Comparison of ENCODE assay signal across 13 cellular contexts in the genomic region with DNA sequence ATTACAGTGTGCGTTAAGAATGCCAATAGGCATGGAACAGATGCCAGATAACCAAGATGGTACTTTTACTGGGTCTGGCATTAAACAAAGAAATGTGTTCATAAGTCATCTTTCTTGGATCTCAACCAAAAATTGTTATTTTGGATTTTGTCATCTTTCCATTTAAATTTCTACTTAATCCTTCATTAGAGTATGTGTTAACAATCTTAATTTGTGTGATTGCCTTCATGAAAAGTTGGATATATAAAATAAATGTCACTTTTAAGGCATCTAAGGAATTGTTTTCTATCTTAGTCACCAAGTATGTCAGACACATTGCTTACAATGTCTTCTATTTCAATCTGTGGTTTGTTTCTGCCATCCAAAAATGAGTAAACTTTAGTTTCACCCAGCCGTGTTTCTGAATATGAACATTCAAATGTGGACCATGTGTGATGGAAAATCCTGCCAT.
DNase-seq lines count a peak whose midpoint lies in the region; ATAC-seq, FAIRE-seq and TF ChIP-seq lines count a peak whose summit lies in the region.
"Had no signal": no experiment of that assay in that cellular context is flagged by ENCODE, and none has a peak within 500 bp of the region (broad histone marks: within the 10 kb centered on the region; RNA-seq: fewer than 3 reads in every experiment).

No MANE protein-coding gene starts in this region.

- dilution Hi-C loops in mammary epithelial cell (cut with HindIII; ENCODE audit: low sequenced_read_pairs), result no loop called here

- no peak overlapping the region for H3K4me3 ChIP-seq in mammary epithelial cell (replicated peaks in 1 of 3; ENCODE audit: insufficient read depth in 1 of 3, low read depth in 2 of 3, low read length in 3 of 3)
- H3K4me3 ChIP-seq in brain microvascular endothelial cell (ENCODE audit: low read depth, low read length), result no peak overlapping the region
- no peak overlapping the region for H3K4me3 ChIP-seq in gastrocnemius medialis
- H3K4me3 ChIP-seq: spleen had no signal

- no peak overlapping the region for H3K9ac ChIP-seq in mammary epithelial cell (ENCODE audit: insufficient read depth, low read length)

- H3K36me3 Mint-ChIP-seq in MCF 10A (ENCODE audit: insufficient read depth, unreplicated experiment), result peaks cover 6% of the 10 kb centered on the region
- H3K36me3 Mint-ChIP-seq: activated CD4-positive, alpha-beta memory T cell treated with anti-CD3 and anti-CD28 coated beads for 36 hours; stimulated activated memory B cell treated with anti-CD40 and anti-IgM and Interleukin-4, amounts not matched to agents 10 μg/mL and 1 μg/mL and 100 μg/mL, for 72 hours had no signal

- POLR2A ChIA-PET in MCF 10A (lab: Yijun Ruan, JAX), result interaction anchor here (0.7 kb wide), 1 partner anchor 283 kb away, joined by 3 read pairs; no protein-coding TSS in a partner anchor

- FAIRE-seq in urothelium cell line (lab: Jason Lieb, UNC), result peak; percentile 73
- FAIRE-seq: A204.1 had no signal

- intact Hi-C loops in mammary epithelial cell (cut with micrococcal nuclease) (loop anchor here (2.0 kb wide), 4 partner anchors 46 to 248 kb away; no protein-coding TSS in a partner anchor), MCF 10A (cut with micrococcal nuclease) (loop anchor here (2.0 kb wide), 3 partner anchors 70 to 420 kb away; no protein-coding TSS in a partner anchor), gastrocnemius medialis (cut with DNase I; ENCODE audit: low total_unique reads) (loop anchor here (2.0 kb wide), 2 partner anchors 48 to 902 kb away; no protein-coding TSS in a partner anchor)

- TF ChIP-seq CTCF in mammary epithelial cell (conservative IDR thresholded peaks at IDR 0.05 in 1 of 2, IDR thresholded peaks at IDR 0.05 in 1 of 2; ENCODE audit: extremely low read depth in 1 of 2, insufficient read depth in 1 of 2, low read depth in 1 of 2, low read length in 2 of 2) (no peak), MCF 10A (IDR thresholded peaks at IDR 0.05; ENCODE audit: unreplicated experiment) (no peak), brain microvascular endothelial cell (IDR thresholded peaks at IDR 0.05; ENCODE audit: low read depth, low read length, missing control alignments) (no peak), gastrocnemius medialis (IDR thresholded peaks at IDR 0.05 in 4 of 5, conservative IDR thresholded peaks at IDR 0.05 in 1 of 5) (no peak)

- H3K27me3 ChIP-seq in mammary epithelial cell (ENCODE audit: insufficient read depth, low read length) (no peaks in the 10 kb centered on the region), brain microvascular endothelial cell (replicated peaks) (no peaks in the 10 kb centered on the region), gastrocnemius medialis (no peaks in the 10 kb centered on the region)

- H2AFZ ChIP-seq in mammary epithelial cell (ENCODE audit: low read depth, low read length), result no peak overlapping the region

- H3K36me3 ChIP-seq in mammary epithelial cell (ENCODE audit: insufficient read depth, low read length) (no peaks in the 10 kb centered on the region), brain microvascular endothelial cell (replicated peaks) (no peaks in the 10 kb centered on the region), gastrocnemius medialis (no peaks in the 10 kb centered on the region)
- H3K36me3 ChIP-seq: spleen had no signal

- no peaks in the 10 kb centered on the region for H3K79me2 ChIP-seq in mammary epithelial cell (ENCODE audit: insufficient read depth, low read length)

- peaks cover 39% of the 10 kb centered on the region for H3K4me1 Mint-ChIP-seq in MCF 10A (ENCODE audit: insufficient read depth, unreplicated experiment)
- H3K4me1 Mint-ChIP-seq: stimulated activated memory B cell treated with anti-CD40 and anti-IgM and Interleukin-4, amounts not matched to agents 10 μg/mL and 1 μg/mL and 100 μg/mL, for 72 hours had no signal

- DNase-seq in mammary epithelial cell (peak; percentile 78), MCF 10A (ENCODE audit: unreplicated experiment) (no peak), brain microvascular endothelial cell (peak; percentile 58), urothelium cell line (ENCODE audit: low spot score) (no peak), caudate nucleus (lab: John Stamatoyannopoulos, UW) (no peak), gastrocnemius medialis (no peak), HK-2 (ENCODE audit: unreplicated experiment) (no peak)
- DNase-seq: activated CD4-positive, alpha-beta memory T cell treated with anti-CD3 and anti-CD28 coated beads for 36 hours; NCI-H2171; spleen had no signal

- in situ Hi-C loops in mammary epithelial cell (cut with MboI; ENCODE audit: low sequenced_read_pairs in 2 of 2), result loop anchor here in 1 of 2 donors (25.0 kb wide), 1 partner anchor 253 kb away; no protein-coding TSS in a partner anchor
- in situ Hi-C loops in brain microvascular endothelial cell (cut with HindIII; ENCODE audit: low pct_ligation_motif_present, low sequenced_read_pairs), result no loop called here
- in situ Hi-C loops in gastrocnemius medialis (cut with MboI; ENCODE audit: low sequenced_read_pairs in 4 of 4), result loop anchor here in 3 of 4 donors (10.0 to 25.0 kb wide), 2 partner anchors 120 to 328 kb away; no protein-coding TSS in a partner anchor

- H3K9me3 ChIP-seq in mammary epithelial cell (replicated peaks; ENCODE audit: insufficient read depth, low read length) (no peaks in the 10 kb centered on the region), gastrocnemius medialis (no peaks in the 10 kb centered on the region)

- TF ChIP-seq POLR2A in gastrocnemius medialis (IDR thresholded peaks at IDR 0.05), result no peak

- H3K4me1 ChIP-seq in mammary epithelial cell (ENCODE audit: insufficient read depth, low read length), result peaks cover 58% of the 10 kb centered on the region
- peaks cover 20 to 21% of the 10 kb centered on the region in 2 donors for H3K4me1 ChIP-seq in gastrocnemius medialis

- BruUV-seq in mammary epithelial cell (replicated peaks; lab: Mats Ljungman, UMichigan), result no TSS peak
- no TSS peak for BruUV-seq in MCF 10A (replicated peaks; lab: Mats Ljungman, UMichigan)

- no peak overlapping the region for H3K4me3 Mint-ChIP-seq in MCF 10A (ENCODE audit: unreplicated experiment)
- H3K4me3 Mint-ChIP-seq: activated CD4-positive, alpha-beta memory T cell treated with anti-CD3 and anti-CD28 coated beads for 36 hours; stimulated activated memory B cell treated with anti-CD40 and anti-IgM and Interleukin-4, amounts not matched to agents 10 μg/mL and 1 μg/mL and 100 μg/mL, for 72 hours had no signal

- H3K27me3 Mint-ChIP-seq in MCF 10A (ENCODE audit: insufficient read depth, unreplicated experiment), result no peaks in the 10 kb centered on the region
- H3K27me3 Mint-ChIP-seq: stimulated activated memory B cell treated with anti-CD40 and anti-IgM and Interleukin-4, amounts not matched to agents 10 μg/mL and 1 μg/mL and 100 μg/mL, for 72 hours had no signal

- WGBS in mammary epithelial cell (ENCODE audit: low coverage, missing lambda C conversion rate), result 0% methylated on average over 2 of the region's 2 CpGs

- CTCF ChIA-PET in mammary epithelial cell (lab: Charles Lee; ENCODE audit: low non-redundant PET) (interaction anchor here (0.7 kb wide), 1 partner anchor 42 kb away, joined by 5 read pairs; no protein-coding TSS in a partner anchor), MCF 10A (lab: Yijun Ruan, JAX) (interaction anchor here (0.6 to 0.7 kb wide), 3 partner anchors 11 to 99 kb away, joined by 3 to 5 read pairs (median 4); no protein-coding TSS in a partner anchor)

- peak; percentile 37 for ATAC-seq in HG03469 (IDR thresholded peaks at IDR 0.05; ENCODE audit: unreplicated experiment)
- no peak for ATAC-seq in gastrocnemius medialis
- ATAC-seq: stimulated activated memory B cell treated with anti-CD40 and anti-IgM and Interleukin-4, amounts not matched to agents 10 μg/mL and 1 μg/mL and 100 μg/mL, for 72 hours had no signal

- no peaks in the 10 kb centered on the region for H3K9me3 Mint-ChIP-seq in MCF 10A (ENCODE audit: unreplicated experiment)

- H3K27ac ChIP-seq in mammary epithelial cell (ENCODE audit: insufficient read depth, low read depth, low read length) (peak overlapping the region; percentile 99), brain microvascular endothelial cell (peak overlapping the region; percentile 64), caudate nucleus (ENCODE audit: low read depth, low read length) (no peak overlapping the region), gastrocnemius medialis (no peak overlapping the region)
- H3K27ac ChIP-seq: spleen had no signal

- no peaks in the 10 kb centered on the region for H4K20me1 ChIP-seq in mammary epithelial cell (ENCODE audit: insufficient read depth, low read length)

- H3K4me2 ChIP-seq in mammary epithelial cell (ENCODE audit: insufficient read depth, low read depth, low read length), result peak overlapping the region; percentile 19

- H3K27ac Mint-ChIP-seq in MCF 10A (ENCODE audit: low read depth, unreplicated experiment), result no peak overlapping the region
- H3K27ac Mint-ChIP-seq: activated CD4-positive, alpha-beta memory T cell treated with anti-CD3 and anti-CD28 coated beads for 36 hours; stimulated activated memory B cell treated with anti-CD40 and anti-IgM and Interleukin-4, amounts not matched to agents 10 μg/mL and 1 μg/mL and 100 μg/mL, for 72 hours had no signal

Comparison
In these comparisons a context has a peak if more than half of its experiments do, and no peak if none do; other contexts are left out.
1. DNase-seq: peak in mammary epithelial cell (single experiment) and brain microvascular endothelial cell (single experiment); none in MCF 10A (single experiment), urothelium cell line (single experiment), caudate nucleus (0 of 61), gastrocnemius medialis (0 of 2) and HK-2 (single experiment).
2. H3K27ac ChIP-seq: peak in mammary epithelial cell (single experiment) and brain microvascular endothelial cell (single experiment); none in caudate nucleus (single experiment) and gastrocnemius medialis (0 of 4).